ENCODE assay signal across 26 cellular contexts in genomic region chr3:16663852-16664712, GRCh38. TPM values are rescaled to one million over a fixed set of nuclear protein-coding genes. Genes with fewer than 3 reads are reported as not detected.
A peak's percentile ranks its signal among the peaks of the same experiment; 100 is the strongest.
DNase-seq lines count a peak whose midpoint lies in the region; ATAC-seq, FAIRE-seq and TF ChIP-seq lines count a peak whose summit lies in the region.
"Had no signal": no experiment of that assay in that cellular context is flagged by ENCODE, and none has a peak within 500 bp of the region (broad histone marks: within the 10 kb centered on the region; RNA-seq: fewer than 3 reads in every experiment).

No MANE protein-coding gene starts in this region.

- no peak overlapping the region for H3K14ac ChIP-seq in H1 (ENCODE audit: insufficient read length)

- ATAC-seq in Right ventricle myocardium superior (ENCODE audit: poor library complexity): no peak
- no peak for ATAC-seq in GM18867 (IDR thresholded peaks at IDR 0.05; ENCODE audit: unreplicated experiment)
- no peak for ATAC-seq in HG03095 (IDR thresholded peaks at IDR 0.05; ENCODE audit: unreplicated experiment)
- no peak for ATAC-seq in GM19395 (IDR thresholded peaks at IDR 0.05; ENCODE audit: unreplicated experiment)
- ATAC-seq: lower lobe of right lung; naive thymus-derived CD4-positive, alpha-beta T cell had no signal

- H3K36me3 ChIP-seq in HUES6 (ENCODE audit: control insufficient read depth, insufficient read depth, low read length): no peaks in the 10 kb centered on the region
- peaks cover 0 to 41% (median 14%) of the 10 kb centered on the region in 4 experiments; a peak in 6 of 8 replicates for H3K36me3 ChIP-seq in H1 (ENCODE audit: control insufficient read depth in 2 of 4, insufficient read depth in 4 of 4, low read length in 3 of 4)
- H3K36me3 ChIP-seq in mesendoderm (ENCODE audit: control insufficient read depth, insufficient read depth, low read length): no peaks in the 10 kb centered on the region
- H3K36me3 ChIP-seq: lower lobe of right lung had no signal

- CTCF ChIA-PET in H1 (lab: Charles Lee; ENCODE audit: partially characterized antibody): interaction anchor here (0.7 to 1.6 kb wide), 9 partner anchors 9 to 178 kb away, joined by 3 to 4 read pairs (median 3); no protein-coding TSS in a partner anchor

- peak overlapping the region; percentile 63 for H3K56ac ChIP-seq in H1 (replicated peaks; ENCODE audit: insufficient read length, low read depth, low read length)
- H3K56ac ChIP-seq in mesendoderm (ENCODE audit: low read length): no peak overlapping the region

- peaks cover 25% of the 10 kb centered on the region for H3K9me3 ChIP-seq in HUES6 (ENCODE audit: control insufficient read depth, insufficient read depth, low read depth, low read length)
- peaks cover 3 to 15% of the 10 kb centered on the region in 2 experiments; a peak in 2 of 4 replicates for H3K9me3 ChIP-seq in H1 (ENCODE audit: insufficient read depth in 2 of 2, low read depth in 1 of 2, low read length in 1 of 2)
- H3K9me3 ChIP-seq: lower lobe of right lung had no signal

- H2AK5ac ChIP-seq in H1 (ENCODE audit: low read depth, low read length) (peak overlapping the region; percentile 97), mesendoderm (ENCODE audit: low read length) (no peak overlapping the region)

- H3K18ac ChIP-seq in H1 (ENCODE audit: extremely low read depth, low read length) (peak overlapping the region; percentile 65; the same call in 1 of the 2 replicates), mesendoderm (ENCODE audit: low read length) (no peak overlapping the region)

- no peak overlapping the region for H3K4me3 ChIP-seq in HUES6 (ENCODE audit: low read depth, low read length)
- no peak overlapping the region for H3K4me3 ChIP-seq in H1 (ENCODE audit: extremely low read depth in 1 of 4, insufficient read depth in 2 of 4, low read depth in 3 of 4, low read length in 4 of 4)
- H3K4me3 ChIP-seq in mesendoderm (ENCODE audit: low read length): no peak overlapping the region
- H3K4me3 ChIP-seq: lower lobe of right lung had no signal

- H3K27ac ChIP-seq in HUES6 (ENCODE audit: low read depth, low read length) (peak overlapping the region; percentile 87), H1 (ENCODE audit: low read depth, low read length) (peak overlapping the region; percentile 63; the same call in 1 of the 2 replicates), mesendoderm (ENCODE audit: low read depth, low read length) (no peak overlapping the region)
- H3K27ac ChIP-seq: lower lobe of right lung, parathyroid adenoma had no signal

- peak; percentile 6 for DNase-seq in GM03348 (ENCODE audit: low spot score)
- no peak for DNase-seq in H1 (ENCODE audit: low read depth in 1 of 2, low spot score in 2 of 2)
- peak; percentile 6 for DNase-seq in mesendoderm
- no peak for DNase-seq in Right ventricle myocardium superior
- DNase-seq: activated CD4-positive, alpha-beta T cell treated with anti-CD3 and anti-CD28 coated beads, Interleukin-2, amount 10 ng/mL, durations not matched to agents 7 days and 5 days; activated CD8-positive, alpha-beta memory T cell treated with anti-CD3 and anti-CD28 coated beads, Interleukin-2, amount 50 U/mL, for 48 hours; activated gamma-delta T cell; amniotic stem cell; erythroblast; lower lobe of right lung; naive thymus-derived CD4-positive, alpha-beta T cell; NCI-H1436; NCI-H510A treated with DMSO at 0.1 percent for 48 hours; RPMI8226; small intestine; stimulated activated CD8-positive, alpha-beta memory T cell treated with anti-CD3 and anti-CD28 coated beads, Interleukin-4, amount 100 ng/mL, for 48 hours had no signal

- no peaks in the 10 kb centered on the region for H4K20me1 ChIP-seq in H1 (replicated peaks in 1 of 2; ENCODE audit: control insufficient read depth in 1 of 2, insufficient read depth in 2 of 2, low read length in 2 of 2)

- no peak overlapping the region for H2AFZ ChIP-seq in H1 (ENCODE audit: low read length)
- H2AFZ ChIP-seq: parathyroid adenoma had no signal

- H2BK120ac ChIP-seq in H1 (replicated peaks; ENCODE audit: low read depth, low read length) (peak overlapping the region; percentile 93), mesendoderm (ENCODE audit: low read depth, low read length) (no peak overlapping the region)

- no peaks in the 10 kb centered on the region for H3K23me2 ChIP-seq in H1 (ENCODE audit: low read depth, low read length)

- no peak for TF ChIP-seq POLR2A in H1 (IDR thresholded peaks at IDR 0.05; ENCODE audit: control extremely low read depth in 1 of 2, low read depth in 2 of 2, low read length in 2 of 2)

- H3K79me2 ChIP-seq in H1 (ENCODE audit: control insufficient read depth in 1 of 2, insufficient read depth in 2 of 2, low read length in 2 of 2): peaks cover 0 to 30% of the 10 kb centered on the region in 2 experiments; a peak in 2 of 4 replicates
- no peaks in the 10 kb centered on the region for H3K79me2 ChIP-seq in mesendoderm (ENCODE audit: control insufficient read depth, insufficient read depth, low read length)
- H3K79me2 ChIP-seq: parathyroid adenoma had no signal

- POLR2A ChIA-PET in H1 (lab: Charles Lee; ENCODE audit: partially characterized antibody): interaction anchor here (0.5 to 2.3 kb wide), 8 partner anchors 10 to 243 kb away, joined by 3 to 10 read pairs (median 4); no protein-coding TSS in a partner anchor

- H2BK20ac ChIP-seq in H1 (ENCODE audit: low read length): peak overlapping the region; percentile 94; the same call in 1 of the 2 replicates

- TF ChIP-seq CTCF in H1 (IDR thresholded peaks at IDR 0.05; ENCODE audit: control extremely low read depth in 1 of 3, insufficient read depth in 1 of 3, low read depth in 1 of 3, low read length in 3 of 3): no peak

- H4K5ac ChIP-seq in H1 (ENCODE audit: insufficient read length, low read depth, low read length) (peak overlapping the region; percentile 77), mesendoderm (ENCODE audit: low read length) (no peak overlapping the region)

- no peak; a peak in 1 of 3 replicates for TF ChIP-seq EP300 in H1 (IDR thresholded peaks at IDR 0.05; ENCODE audit: borderline replicate concordance in 1 of 2, low read depth in 2 of 2, low read length in 2 of 2)

- peak overlapping the region; percentile 92; the same call in 1 of the 2 replicates for H2BK5ac ChIP-seq in H1 (ENCODE audit: low read depth, low read length)
- H2BK5ac ChIP-seq in mesendoderm (ENCODE audit: low read length): no peak overlapping the region

- H3K79me1 ChIP-seq in H1 (ENCODE audit: low read depth, low read length) (no peaks in the 10 kb centered on the region; the same call in 1 of the 2 replicates), mesendoderm (ENCODE audit: low read length) (no peaks in the 10 kb centered on the region)

- intact Hi-C loops in Right ventricle myocardium superior (cut with DNase I): no loop called here

- H2BK15ac ChIP-seq in H1 (ENCODE audit: low read length): no peak overlapping the region; the same call in 1 of the 2 replicates
- no peak overlapping the region for H2BK15ac ChIP-seq in mesendoderm (replicated peaks; ENCODE audit: low read depth)

- H3K23ac ChIP-seq in H1 (ENCODE audit: insufficient read length): no peak overlapping the region
- no peak overlapping the region for H3K23ac ChIP-seq in mesendoderm (ENCODE audit: low read length)

- H4K91ac ChIP-seq in H1 (replicated peaks; ENCODE audit: insufficient read length, low read length): peak overlapping the region; percentile 93

- H3K4ac ChIP-seq in H1 (replicated peaks; ENCODE audit: insufficient read length, low read depth, low read length): no peak overlapping the region
- H3K4ac ChIP-seq in mesendoderm (ENCODE audit: low read depth, low read length): no peak overlapping the region

- no peaks in the 10 kb centered on the region for H3K27me3 ChIP-seq in HUES6 (ENCODE audit: control insufficient read depth, insufficient read depth, low read length)
- no peaks in the 10 kb centered on the region for H3K27me3 ChIP-seq in H1 (replicated peaks in 1 of 4; ENCODE audit: control insufficient read depth in 3 of 4, extremely low read depth in 1 of 4, insufficient read depth in 3 of 4, low read length in 3 of 4)
- H3K27me3 ChIP-seq in mesendoderm (ENCODE audit: insufficient read depth, low read length, poor library complexity): no peaks in the 10 kb centered on the region

- TF ChIP-seq RAD21 in H1 (IDR thresholded peaks at IDR 0.05 in 1 of 2, conservative IDR thresholded peaks at IDR 0.05 in 1 of 2; ENCODE audit: low read depth in 2 of 2, low read length in 2 of 2): no peak

- WGBS in H1 (ENCODE audit: extremely low coverage in 1 of 2, insufficient coverage in 1 of 2, insufficient read length in 1 of 2, insufficient replicate concordance in 2 of 2, low coverage in 1 of 2, low lambda C conversion rate in 2 of 2, missing lambda C conversion rate in 1 of 2), 2 experiments: 44% methylated on average over 7 of the region's 8 CpGs; no CpG with 5 or more reads in 1 of the 2 experiments
- no CpG with 5 or more reads among the region's 8 CpGs for WGBS in mesendoderm (ENCODE audit: extremely low coverage, insufficient coverage, low lambda C conversion rate)

- FAIRE-seq in H1 (lab: Jason Lieb, UNC): peak; percentile 19
- FAIRE-seq: islet of Langerhans, small intestine, TTC549 had no signal

- no peak overlapping the region; the same call in 1 of the 2 replicates for H4K8ac ChIP-seq in H1 (ENCODE audit: extremely low read depth, insufficient read depth, low read length)
- no peak overlapping the region for H4K8ac ChIP-seq in mesendoderm (ENCODE audit: low read depth, low read length)

- peaks cover 27% of the 10 kb centered on the region for H3K4me1 ChIP-seq in HUES6 (ENCODE audit: control insufficient read depth, insufficient read depth, low read length)
- peaks cover 0 to 27% (median 17%) of the 10 kb centered on the region in 4 experiments; a peak in 6 of 7 replicates for H3K4me1 ChIP-seq in H1 (replicated peaks in 1 of 4; ENCODE audit: control insufficient read depth in 3 of 4, insufficient read depth in 4 of 4, low read length in 3 of 4)
- H3K4me1 ChIP-seq in mesendoderm (ENCODE audit: control insufficient read depth, low read depth, low read length): peaks cover 4% of the 10 kb centered on the region
- H3K4me1 ChIP-seq: lower lobe of right lung, parathyroid adenoma had no signal

- H3K9ac ChIP-seq in HUES6 (ENCODE audit: low read length) (peak overlapping the region; percentile 57), H1 (replicated peaks in 1 of 4; ENCODE audit: extremely low read depth in 1 of 4, low read depth in 3 of 4, low read length in 3 of 4) (peak overlapping the region in 1 of 4 experiments; percentile 37; a peak in 2 of 7 replicates), mesendoderm (ENCODE audit: low read length) (no peak overlapping the region)
- H3K9ac ChIP-seq: parathyroid adenoma had no signal

- peak overlapping the region; percentile 15 to 25; a peak in 3 of 4 replicates for H3K4me2 ChIP-seq in H1 (ENCODE audit: insufficient read depth in 1 of 2, low read depth in 2 of 2, low read length in 2 of 2)
- H3K4me2 ChIP-seq in mesendoderm (ENCODE audit: low read length): no peak overlapping the region

- peak overlapping the region; percentile 98 for H2BK12ac ChIP-seq in H1 (ENCODE audit: low read depth, low read length)

RNA-seq across cellular contexts. Expression of gene DAZL, which starts 58.9 kb away (rescaled TPM):
- 2.3 and 3.4 TPM in 2 replicates for total RNA-seq in H1 (2021; fragmentation: NEBNext Ultra II Directional; extraction: Animal tissue kit (Norgen Biotek cat#: 25700))
- 1.7 and 5.9 TPM in 2 replicates for polyA plus RNA-seq in H1 (2011; rRNA removed)
- polyA plus RNA-seq in H1 (2011; cell fraction: cytosol; rRNA removed): 3.1 TPM
- 3.0 TPM for polyA plus RNA-seq in H1 (2011; cell fraction: nucleus; rRNA removed)
- polyA plus RNA-seq in H1 (2012, experiment 1 of 2): 3.9 to 8.2 TPM (median 5.4 TPM) in 4 replicates
- polyA plus RNA-seq in H1 (2012, experiment 2 of 2): 0.31 TPM
- 1.2 TPM for polyA plus RNA-seq in H1 (2013, experiment 1 of 2)
- polyA plus RNA-seq in H1 (2013, experiment 2 of 2): 1.6 TPM
- 5.1 and 9.7 TPM in 2 replicates for polyA minus RNA-seq in H1 (2011; rRNA and poly(A)+ RNA removed)
- 3.3 TPM for polyA minus RNA-seq in H1 (2011; cell fraction: cytosol; rRNA and poly(A)+ RNA removed)
- 6.1 TPM for polyA minus RNA-seq in H1 (2011; cell fraction: nucleus; rRNA and poly(A)+ RNA removed)
- 0.22 TPM for polyA plus RNA-seq in mesendoderm (2013, experiment 1 of 2)
- polyA plus RNA-seq in mesendoderm (2013, experiment 2 of 2): 0.41 TPM
- not detected for total RNA-seq in Right ventricle myocardium superior
- total RNA-seq: activated CD4-positive, alpha-beta T cell treated with anti-CD3 and anti-CD28 coated beads, Interleukin-2, amount 10 ng/mL, durations not matched to agents 7 days and 5 days; cardiac septum; HT1080; lower lobe of right lung; naive thymus-derived CD4-positive, alpha-beta T cell; subcutaneous adipose tissue had no signal
- polyA plus RNA-seq: naive thymus-derived CD4-positive, alpha-beta T cell; small intestine had no signal

Comparison
In these comparisons a context has a peak if more than half of its experiments do, and no peak if none do; other contexts are left out.
1. DNase-seq: peak in GM03348 (single experiment) and mesendoderm (single experiment); none in H1 (0 of 2) and Right ventricle myocardium superior (single experiment).